In genomic region chr4:105714071-105714521, GRCh38 we compare ENCODE assay signal across 8 cellular contexts. TPM values are rescaled to one million over a fixed set of nuclear protein-coding genes. Genes with fewer than 3 reads are reported as not detected.
DNase-seq lines count a peak whose midpoint lies in the region; ATAC-seq and TF ChIP-seq lines count a peak whose summit lies in the region.

No MANE protein-coding gene starts in this region.

- CTCF ChIA-PET in Calu3 (lab: Charles Lee), result interaction anchor here (0.7 to 2.7 kb wide), 2 partner anchors 15 to 193 kb away, joined by 3 to 10 read pairs; no protein-coding TSS in a partner anchor

- no peaks in the 10 kb centered on the region for H3K27me3 Mint-ChIP-seq in Calu3 (ENCODE audit: unreplicated experiment)
- H3K27me3 Mint-ChIP-seq in IgD-negative memory B cell, result no peaks in the 10 kb centered on the region
- no peaks in the 10 kb centered on the region for H3K27me3 Mint-ChIP-seq in chondrocyte (ENCODE audit: low read depth)

- H3K9me3 Mint-ChIP-seq in Calu3 (ENCODE audit: low read depth, unreplicated experiment), result no peaks in the 10 kb centered on the region
- no peaks in the 10 kb centered on the region for H3K9me3 Mint-ChIP-seq in IgD-negative memory B cell
- no peaks in the 10 kb centered on the region for H3K9me3 Mint-ChIP-seq in chondrocyte (ENCODE audit: low read depth)

- DNase-seq in Calu3 (no peak), chondrocyte (ENCODE audit: low spot score) (no peak), ecto neural progenitor cell (ENCODE audit: low spot score) (no peak), GM19238 (ENCODE audit: insufficient read length, low spot score) (no peak), cerebellar cortex (ENCODE audit: low spot score) (no peak)

- no TSS peak for BruUV-seq in Calu3 (replicated peaks; lab: Mats Ljungman, UMichigan)

- TF ChIP-seq CTCF in Calu3 (IDR thresholded peaks at IDR 0.05; ENCODE audit: unreplicated experiment) (no peak), chondrocyte (IDR thresholded peaks at IDR 0.05) (no peak)

- peak overlapping the region; percentile 76 for H3K27ac Mint-ChIP-seq in Calu3 (ENCODE audit: unreplicated experiment)
- peak overlapping the region; percentile 12 to 86 (median 82) for H3K27ac Mint-ChIP-seq in IgD-negative memory B cell
- H3K27ac Mint-ChIP-seq in chondrocyte (ENCODE audit: unreplicated experiment), result peak overlapping the region; percentile 45

- intact Hi-C loops in Calu3 (cut with micrococcal nuclease; ENCODE audit: unreplicated experiment), result loop anchor here (2.0 to 10.0 kb wide), 4 partner anchors 181 to 488 kb away; partner anchors contain the start of gene NPNT

- ATAC-seq in GM21526 (IDR thresholded peaks at IDR 0.05; ENCODE audit: low FRiP score, unreplicated experiment) (peak; percentile 72), GM21717 (IDR thresholded peaks at IDR 0.05; ENCODE audit: unreplicated experiment) (no peak)

- H3K4me1 Mint-ChIP-seq in Calu3 (ENCODE audit: low read depth, unreplicated experiment) (peaks cover 14% of the 10 kb centered on the region), IgD-negative memory B cell (peaks cover 14 to 31% (median 23%) of the 10 kb centered on the region in 3 donors), chondrocyte (ENCODE audit: low read depth) (peaks cover 23% of the 10 kb centered on the region)

- peak overlapping the region; percentile 32 for H3K4me3 Mint-ChIP-seq in Calu3 (ENCODE audit: low read depth, unreplicated experiment)
- peak overlapping the region; percentile 77 to 93 (median 86) for H3K4me3 Mint-ChIP-seq in IgD-negative memory B cell
- H3K4me3 Mint-ChIP-seq in chondrocyte (ENCODE audit: unreplicated experiment), result peak overlapping the region; percentile 53

- H3K36me3 Mint-ChIP-seq in Calu3 (ENCODE audit: insufficient read depth, unreplicated experiment) (peaks cover 5% of the 10 kb centered on the region), IgD-negative memory B cell (peaks cover 2% of the 10 kb centered on the region), chondrocyte (ENCODE audit: low read depth) (no peaks in the 10 kb centered on the region)

RNA-seq across cellular contexts. Expression of gene GSTCD, which starts 5.5 kb away (rescaled TPM):
- 22.5 and 23.9 TPM in 2 replicates for total RNA-seq in Calu3 (2022)
- 2.0 TPM for polyA plus RNA-seq in IgD-negative memory B cell
- total RNA-seq in chondrocyte, result 5.9 to 13.5 TPM (median 7.4 TPM) in 3 replicates

RNA-seq across cellular contexts. Expression of gene INTS12, which starts 5.6 kb away (rescaled TPM):
- total RNA-seq in Calu3 (2022) (11.8 and 13.4 TPM in 2 replicates), chondrocyte (19.8 to 20.8 TPM (median 19.8 TPM) in 3 replicates)
- polyA plus RNA-seq in IgD-negative memory B cell, result 33.0 TPM

Comparison
In these comparisons a context has a peak if more than half of its experiments do, and no peak if none do; other contexts are left out.
1. H3K4me3 Mint-ChIP-seq: peak in every context shown above with its lines; median percentile 86 in IgD-negative memory B cell; 53 in chondrocyte; 32 in Calu3.